In genomic region chr9:132046456-132046855, GRCh38 we compare ENCODE assay signal across 14 cellular contexts. TPM values are rescaled to one million over a fixed set of nuclear protein-coding genes. Genes with fewer than 3 reads are reported as not detected.
DNase-seq lines count a peak whose midpoint lies in the region; TF ChIP-seq lines count a peak whose summit lies in the region.
"Had no signal": no experiment of that assay in that cellular context is flagged by ENCODE, and none has a peak within 500 bp of the region (broad histone marks: within the 10 kb centered on the region; RNA-seq: fewer than 3 reads in every experiment).

No MANE protein-coding gene starts in this region.

- H4K8ac ChIP-seq in mesenchymal stem cell (ENCODE audit: low read length) = no peak overlapping the region

- H2AK5ac ChIP-seq in mesenchymal stem cell (ENCODE audit: low read length, severe bottlenecking) = peak overlapping the region; percentile 63

- no peak overlapping the region for H3K23ac ChIP-seq in mesenchymal stem cell (ENCODE audit: low read length in 2 of 2)

- peak overlapping the region; percentile 69 for H3K27ac ChIP-seq in mesenchymal stem cell (ENCODE audit: low read length, poor library complexity, severe bottlenecking)
- H3K27ac ChIP-seq in transverse colon = no peak overlapping the region
- H3K27ac ChIP-seq in MM.1S (ENCODE audit: low read length) = no peak overlapping the region
- H3K27ac ChIP-seq: PC-9 had no signal

- 80% methylated on average over 6 of the region's 6 CpGs for WGBS in mesenchymal stem cell
- WGBS in transverse colon (ENCODE audit: low coverage in 1 of 2), 2 donors = 68 to 69% methylated on average over 5 to 6 of the region's 6 CpGs

- H3K14ac ChIP-seq in mesenchymal stem cell (ENCODE audit: low read length in 2 of 2) = no peak overlapping the region

- H3K4me3 ChIP-seq in mesenchymal stem cell (ENCODE audit: insufficient read depth in 1 of 2, low read depth in 1 of 2, low read length in 2 of 2) (no peak overlapping the region), transverse colon (no peak overlapping the region), MM.1S (ENCODE audit: low read length) (no peak overlapping the region)
- H3K4me3 ChIP-seq: GM23338, PC-9 had no signal

- H3K4me2 ChIP-seq in mesenchymal stem cell (ENCODE audit: low read length, poor library complexity, severe bottlenecking) = peak overlapping the region; percentile 45
- no peak overlapping the region for H3K4me2 ChIP-seq in MM.1S (ENCODE audit: low read depth, low read length)
- H3K4me2 ChIP-seq: GM23338, PC-9 had no signal

- H3K36me3 ChIP-seq in mesenchymal stem cell (ENCODE audit: control insufficient read depth in 1 of 2, insufficient read depth in 2 of 2, low read depth in 1 of 2, low read length in 2 of 2) (no peaks in the 10 kb centered on the region), transverse colon (no peaks in the 10 kb centered on the region), MM.1S (replicated peaks; ENCODE audit: insufficient read depth, low read length) (no peaks in the 10 kb centered on the region)

- TF ChIP-seq EP300 in transverse colon (IDR thresholded peaks at IDR 0.05; ENCODE audit: low read depth) = no peak

- H2AFZ ChIP-seq in mesenchymal stem cell (ENCODE audit: low read depth, low read length) (no peak overlapping the region), MM.1S (ENCODE audit: low read length) (no peak overlapping the region)
- H2AFZ ChIP-seq: GM23338, PC-9 had no signal

- intact Hi-C loops in transverse colon (cut with DNase I; ENCODE audit: low total_unique reads) = no loop called here

- H3K9me3 ChIP-seq in mesenchymal stem cell (ENCODE audit: control insufficient read depth, low read length) = no peaks in the 10 kb centered on the region
- H3K9me3 ChIP-seq in transverse colon = no peaks in the 10 kb centered on the region
- no peaks in the 10 kb centered on the region for H3K9me3 ChIP-seq in MM.1S (replicated peaks; ENCODE audit: insufficient read depth, low read length)

- no peak for TF ChIP-seq CTCF in transverse colon (IDR thresholded peaks at IDR 0.05)
- no peak for TF ChIP-seq CTCF in MM.1S (IDR thresholded peaks at IDR 0.05; ENCODE audit: low read length)

- DNase-seq in ELR (ENCODE audit: low read depth) (peak; percentile 33), SHP77 treated with DMSO at 0.1 percent for 48 hours (lab: John Stamatoyannopoulos, UW) (peak; percentile 40), mesenchymal stem cell (peak; percentile 41), transverse colon (no peak), NCI-H345 (lab: John Stamatoyannopoulos, UW) (no peak), SW 1271 (lab: John Stamatoyannopoulos, UW) (no peak), MM.1S (no peak)
- DNase-seq: Calu3, GF-D8, NCI-H1436 treated with DMSO at 0.1 percent for 48 hours, NCI-H2081 treated with DMSO at 0.1 percent for 48 hours, NCI-H748 treated with DMSO at 0.1 percent for 48 hours, PC-9 had no signal

- H3K79me2 ChIP-seq in MM.1S (ENCODE audit: low read length) = peaks cover 37% of the 10 kb centered on the region; the same call in 1 of the 2 replicates

- no peaks in the 10 kb centered on the region for H3F3A ChIP-seq in MM.1S (ENCODE audit: insufficient read depth, low read length)

- no peaks in the 10 kb centered on the region for H4K20me1 ChIP-seq in MM.1S (ENCODE audit: insufficient read depth, low read length)

- H3K18ac ChIP-seq in mesenchymal stem cell (ENCODE audit: low read depth in 1 of 2, low read length in 2 of 2) = no peak overlapping the region

- no peaks in the 10 kb centered on the region for H3K9me2 ChIP-seq in MM.1S (replicated peaks; ENCODE audit: insufficient read depth, low read length)

- H2BK15ac ChIP-seq in mesenchymal stem cell (ENCODE audit: low read depth, poor library complexity, severe bottlenecking) = no peak overlapping the region

- H4K91ac ChIP-seq in mesenchymal stem cell (ENCODE audit: low read length) = no peak overlapping the region

- no peaks in the 10 kb centered on the region for H3K27me3 ChIP-seq in mesenchymal stem cell (ENCODE audit: control insufficient read depth in 1 of 2, insufficient read depth in 1 of 2, low read length in 2 of 2)
- H3K27me3 ChIP-seq in transverse colon = no peaks in the 10 kb centered on the region
- no peaks in the 10 kb centered on the region for H3K27me3 ChIP-seq in MM.1S (replicated peaks; ENCODE audit: insufficient read depth, low read length)

- TF ChIP-seq POLR2A in transverse colon (IDR thresholded peaks at IDR 0.05) = no peak

- peaks cover 18% of the 10 kb centered on the region for H3K4me1 ChIP-seq in mesenchymal stem cell (ENCODE audit: control insufficient read depth, insufficient read depth, low read depth, low read length)
- H3K4me1 ChIP-seq in transverse colon = no peaks in the 10 kb centered on the region
- no peaks in the 10 kb centered on the region for H3K4me1 ChIP-seq in MM.1S (ENCODE audit: low read length)

- peaks cover 21% of the 10 kb centered on the region for H3K79me1 ChIP-seq in mesenchymal stem cell (replicated peaks; ENCODE audit: low read length, poor library complexity, severe bottlenecking)

- H3K9ac ChIP-seq in mesenchymal stem cell (ENCODE audit: low read length) = no peak overlapping the region
- no peak overlapping the region for H3K9ac ChIP-seq in MM.1S (ENCODE audit: low read length)

- in situ Hi-C loops in transverse colon (cut with MboI; ENCODE audit: low pct_ligation_motif_present in 1 of 4, low pct_unique_long_range_greater_than_20kb in 1 of 4, low sequenced_read_pairs in 3 of 4) = no loop called here

- no peak overlapping the region for H3K4ac ChIP-seq in mesenchymal stem cell (ENCODE audit: low read depth in 1 of 2, low read length in 2 of 2)

- H2BK5ac ChIP-seq in mesenchymal stem cell (ENCODE audit: low read depth, low read length, poor library complexity, severe bottlenecking) = no peak overlapping the region

- H2BK12ac ChIP-seq in mesenchymal stem cell (ENCODE audit: low read length in 2 of 2) = no peak overlapping the region

- no peak overlapping the region for H2BK120ac ChIP-seq in mesenchymal stem cell (ENCODE audit: low read depth, low read length)

RNA-seq across cellular contexts. Expression of gene MED27, which starts 33.2 kb away (rescaled TPM):
- polyA plus RNA-seq in mesenchymal stem cell (2013, experiment 1 of 2) = 22.9 TPM
- polyA plus RNA-seq in mesenchymal stem cell (2013, experiment 2 of 2) = 23.3 TPM
- total RNA-seq in transverse colon = 10 to 100 TPM in 1 of 4 donors, 1 to 10 TPM in 3; 2.6 to 12.6 (median 7.1) TPM

Comparison
In these comparisons a context has a peak if more than half of its experiments do, and no peak if none do; other contexts are left out.
1. DNase-seq: peak in ELR (single experiment), SHP77 treated with DMSO at 0.1 percent for 48 hours (single experiment) and mesenchymal stem cell (single experiment); none in transverse colon (single experiment), NCI-H345 (single experiment), SW 1271 (0 of 2) and MM.1S (single experiment).